Comparison of ENCODE assay signal across 8 cellular contexts in genomic region chr20:13105864-13106457, GRCh38.
DNase-seq lines count a peak whose midpoint lies in the region; ATAC-seq and TF ChIP-seq lines count a peak whose summit lies in the region.

No MANE protein-coding gene starts in this region.

- H3K4me1 Mint-ChIP-seq in endodermal cell, result peaks cover 15% of the 10 kb centered on the region
- no peaks in the 10 kb centered on the region for H3K4me1 Mint-ChIP-seq in activated naive CD4-positive, alpha-beta T cell treated with anti-CD3 and anti-CD28 coated beads, Interleukin-2, amount 10 ng/mL, durations not matched to agents 7 days and 5 days

- in situ Hi-C loops in GM13977 (cut with MboI; ENCODE audit: low pct_unique_long_range_greater_than_20kb, low sequenced_read_pairs, unreplicated experiment), result loop anchor here (25.0 kb wide), 2 partner anchors 456 to 656 kb away; no protein-coding TSS in a partner anchor

- no peak for TF ChIP-seq POLR2A in ovary (IDR thresholded peaks at IDR 0.05)

- no peaks in the 10 kb centered on the region for H3K9me3 ChIP-seq in AG04450 (ENCODE audit: control insufficient read depth, insufficient read depth, low read length)
- no peaks in the 10 kb centered on the region for H3K9me3 ChIP-seq in endodermal cell (ENCODE audit: control insufficient read depth, low read length)
- H3K9me3 ChIP-seq in ovary, result no peaks in the 10 kb centered on the region

- no peak overlapping the region for H3K4me3 Mint-ChIP-seq in endodermal cell
- H3K4me3 Mint-ChIP-seq in activated naive CD4-positive, alpha-beta T cell treated with anti-CD3 and anti-CD28 coated beads, Interleukin-2, amount 10 ng/mL, durations not matched to agents 7 days and 5 days, result no peak overlapping the region

- DNase-seq in AG04450 (ENCODE audit: low read depth, low spot score) (no peak), GM13977 (ENCODE audit: low spot score) (peak; percentile 22), NCI-H82 (lab: John Stamatoyannopoulos, UW) (peak; percentile 65), endodermal cell (no peak), ovary (no peak)
- DNase-seq in stimulated activated CD8-positive, alpha-beta memory T cell treated with anti-CD3 and anti-CD28 coated beads, Interleukin-4, amount 100 ng/mL, for 48 hours, result no peak
- no peak for DNase-seq in activated naive CD4-positive, alpha-beta T cell treated with anti-CD3 and anti-CD28 coated beads, Interleukin-2, amount 10 ng/mL, durations not matched to agents 7 days and 5 days

- intact Hi-C loops in ovary (cut with DNase I), result loop anchor here (5.0 to 10.0 kb wide), 5 partner anchors 131 to 181 kb away; no protein-coding TSS in a partner anchor

- no peaks in the 10 kb centered on the region for H3K27me3 Mint-ChIP-seq in endodermal cell (ENCODE audit: insufficient read depth)
- peaks cover 3% of the 10 kb centered on the region for H3K27me3 Mint-ChIP-seq in activated naive CD4-positive, alpha-beta T cell treated with anti-CD3 and anti-CD28 coated beads, Interleukin-2, amount 10 ng/mL, durations not matched to agents 7 days and 5 days

- TF ChIP-seq EP300 in ovary (IDR thresholded peaks at IDR 0.05), result no peak

- H3K9ac ChIP-seq in endodermal cell (ENCODE audit: extremely low read depth, low read length, poor library complexity, severe bottlenecking), result no peak overlapping the region

- H3K4me1 ChIP-seq in endodermal cell (ENCODE audit: control insufficient read depth, insufficient read depth, low read length) (no peaks in the 10 kb centered on the region), ovary (ENCODE audit: insufficient read depth) (no peaks in the 10 kb centered on the region)

- TF ChIP-seq CTCF in AG04450 (IDR thresholded peaks at IDR 0.05; ENCODE audit: low read depth, low read length) (peak; percentile 78), GM13977 (IDR thresholded peaks at IDR 0.05; ENCODE audit: extremely low read depth, insufficient read depth, missing control alignments) (peak; percentile 73), endodermal cell (conservative IDR thresholded peaks at IDR 0.05) (peak; percentile 94), ovary (IDR thresholded peaks at IDR 0.05) (peak; percentile 49 to 60 (median 55))

- ATAC-seq in HG03135 (IDR thresholded peaks at IDR 0.05; ENCODE audit: unreplicated experiment), result no peak

- CTCF ChIA-PET in AG04450 (lab: Charles Lee), result interaction anchor here (0.7 to 6.6 kb wide), 10 partner anchors 10 to 188 kb away, joined by 3 to 134 read pairs (median 4); no protein-coding TSS in a partner anchor
- CTCF ChIA-PET in activated naive CD4-positive, alpha-beta T cell treated with anti-CD3 and anti-CD28 coated beads, Interleukin-2, amount 10 ng/mL, durations not matched to agents 7 days and 5 days (lab: Charles Lee), result interaction anchor here (2.9 kb wide), 1 partner anchor 181 kb away, joined by 16 read pairs; no protein-coding TSS in a partner anchor

- H3K4me3 ChIP-seq in AG04450 (ENCODE audit: low read depth, low read length) (no peak overlapping the region), endodermal cell (ENCODE audit: low read length) (no peak overlapping the region), ovary (no peak overlapping the region)

- H3K27ac Mint-ChIP-seq in endodermal cell, result no peak overlapping the region
- H3K27ac Mint-ChIP-seq in activated naive CD4-positive, alpha-beta T cell treated with anti-CD3 and anti-CD28 coated beads, Interleukin-2, amount 10 ng/mL, durations not matched to agents 7 days and 5 days, result no peak overlapping the region

- no peaks in the 10 kb centered on the region for H3K9me3 Mint-ChIP-seq in endodermal cell
- no peaks in the 10 kb centered on the region for H3K9me3 Mint-ChIP-seq in activated naive CD4-positive, alpha-beta T cell treated with anti-CD3 and anti-CD28 coated beads, Interleukin-2, amount 10 ng/mL, durations not matched to agents 7 days and 5 days

- H3K27ac ChIP-seq in AG04450 (ENCODE audit: low read depth, low read length) (no peak overlapping the region), endodermal cell (ENCODE audit: low read depth, low read length) (no peak overlapping the region), ovary (no peak overlapping the region)

- 51 to 73% methylated on average over 10 to 14 of the region's 14 CpGs for WGBS in endodermal cell (ENCODE audit: insufficient coverage in 1 of 2, insufficient read length in 1 of 2), 2 experiments
- WGBS in ovary, 3 donors, result 29 to 37% (median 35%) methylated on average over 14 of the region's 14 CpGs

- POLR2A ChIA-PET in AG04450 (lab: Yijun Ruan, JAX), result no interaction called here

- no peaks in the 10 kb centered on the region for H3K36me3 ChIP-seq in endodermal cell (ENCODE audit: control insufficient read depth, insufficient read depth, low read length)
- H3K36me3 ChIP-seq in ovary, result no peaks in the 10 kb centered on the region

- H3K36me3 Mint-ChIP-seq in endodermal cell (ENCODE audit: low read depth), result no peaks in the 10 kb centered on the region
- H3K36me3 Mint-ChIP-seq in activated naive CD4-positive, alpha-beta T cell treated with anti-CD3 and anti-CD28 coated beads, Interleukin-2, amount 10 ng/mL, durations not matched to agents 7 days and 5 days, result no peaks in the 10 kb centered on the region

- H3K27me3 ChIP-seq in AG04450 (ENCODE audit: control insufficient read depth, insufficient read depth, low read length) (no peaks in the 10 kb centered on the region), endodermal cell (ENCODE audit: control insufficient read depth, insufficient read depth, low read length, poor library complexity, severe bottlenecking) (no peaks in the 10 kb centered on the region), ovary (no peaks in the 10 kb centered on the region)

Comparison
In these comparisons a context has a peak if more than half of its experiments do, and no peak if none do; other contexts are left out.
1. DNase-seq: peak in GM13977 (single experiment) and NCI-H82 (single experiment); none in AG04450 (single experiment), endodermal cell (single experiment), ovary (0 of 5), stimulated activated CD8-positive, alpha-beta memory T cell treated with anti-CD3 and anti-CD28 coated beads, Interleukin-4, amount 100 ng/mL, for 48 hours (single experiment) and activated naive CD4-positive, alpha-beta T cell treated with anti-CD3 and anti-CD28 coated beads, Interleukin-2, amount 10 ng/mL, durations not matched to agents 7 days and 5 days (single experiment).
2. Peak in every context shown above with its lines, with median percentiles within 50 percentile points of each other: CTCF ChIP-seq.